2 cellular contexts compared by ENCODE assay signal in the genomic region with DNA sequence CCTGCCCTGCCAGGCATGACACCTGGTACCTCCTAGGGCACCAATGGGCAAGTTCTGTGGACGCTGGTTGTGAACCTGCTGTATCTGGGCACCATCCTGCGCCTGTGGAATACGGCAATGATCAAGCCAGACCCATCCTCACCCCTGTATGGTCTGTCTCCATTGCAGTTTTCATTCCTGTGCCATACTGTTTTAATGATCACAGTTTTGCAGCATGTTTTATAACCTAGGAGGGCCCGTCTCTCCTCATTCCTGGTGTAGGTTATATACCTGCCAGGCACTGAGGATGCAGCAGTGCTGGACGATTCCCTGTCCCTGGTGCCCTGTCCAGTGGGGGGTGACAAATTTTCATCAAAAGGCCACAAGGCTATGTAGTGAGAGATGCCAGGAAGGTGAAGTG.
TF ChIP-seq lines count a peak whose summit lies in the region.

No MANE protein-coding gene starts in this region.

TF ChIP-seq in A549, 52 proteins besides CTCF, POLR2A, EP300 and RAD21:
- no peak for TF ChIP-seq KDM5A (IDR thresholded peaks at IDR 0.05)
- TF ChIP-seq, protein P1, sequence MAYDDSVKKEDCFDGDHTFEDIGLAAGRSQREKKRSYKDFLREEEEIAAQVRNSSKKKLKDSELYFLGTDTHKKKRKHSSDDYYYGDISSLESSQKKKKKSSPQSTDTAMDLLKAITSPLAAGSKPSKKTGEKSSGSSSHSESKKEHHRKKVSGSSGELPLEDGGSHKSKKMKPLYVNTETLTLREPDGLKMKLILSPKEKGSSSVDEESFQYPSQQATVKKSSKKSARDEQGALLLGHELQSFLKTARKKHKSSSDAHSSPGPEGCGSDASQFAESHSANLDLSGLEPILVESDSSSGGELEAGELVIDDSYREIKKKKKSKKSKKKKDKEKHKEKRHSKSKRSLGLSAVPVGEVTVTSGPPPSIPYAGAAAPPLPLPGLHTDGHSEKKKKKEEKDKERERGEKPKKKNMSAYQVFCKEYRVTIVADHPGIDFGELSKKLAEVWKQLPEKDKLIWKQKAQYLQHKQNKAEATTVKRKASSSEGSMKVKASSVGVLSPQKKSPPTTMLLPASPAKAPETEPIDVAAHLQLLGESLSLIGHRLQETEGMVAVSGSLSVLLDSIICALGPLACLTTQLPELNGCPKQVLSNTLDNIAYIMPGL (CRISPR knock-in tag; IDR thresholded peaks at IDR 0.05; ENCODE audit: borderline replicate concordance): no peak
- peak; percentile 85; the same call in 1 of the 2 replicates for TF ChIP-seq KDM1A (IDR thresholded peaks at IDR 0.05; ENCODE audit: low read depth)
- no peak for TF ChIP-seq HEYL (CRISPR knock-in tag; IDR thresholded peaks at IDR 0.05)
- TF ChIP-seq NPAS2 (CRISPR knock-in tag; IDR thresholded peaks at IDR 0.05; ENCODE audit: borderline replicate concordance): no peak

TF ChIP-seq in SK-N-SH treated with all-trans-retinoic acid at 6 μM for 48 hours, 23 proteins besides CTCF, POLR2A, EP300 and RAD21:
- TF ChIP-seq PPARA (CRISPR knock-in tag; IDR thresholded peaks at IDR 0.05; ENCODE audit: borderline replicate concordance) (no peak), CSDC2 (CRISPR knock-in tag; IDR thresholded peaks at IDR 0.05) (no peak), ESRRG (CRISPR knock-in tag; IDR thresholded peaks at IDR 0.05) (no peak), ZFP30 (CRISPR knock-in tag; IDR thresholded peaks at IDR 0.05) (no peak), ZNF565 (CRISPR knock-in tag; conservative IDR thresholded peaks at IDR 0.05; ENCODE audit: low read depth) (no peak), ISL1 (CRISPR knock-in tag; IDR thresholded peaks at IDR 0.05) (no peak), OSR1 (CRISPR knock-in tag; IDR thresholded peaks at IDR 0.05) (no peak), ZNF8 (CRISPR knock-in tag; IDR thresholded peaks at IDR 0.05) (no peak), SNAI2 (CRISPR knock-in tag; IDR thresholded peaks at IDR 0.05) (no peak), RARB (CRISPR knock-in tag; IDR thresholded peaks at IDR 0.05) (no peak), TCF4 (CRISPR knock-in tag; IDR thresholded peaks at IDR 0.05; ENCODE audit: borderline replicate concordance) (no peak), ZC3H10 (CRISPR knock-in tag; IDR thresholded peaks at IDR 0.05) (no peak), ZFP3 (CRISPR knock-in tag; IDR thresholded peaks at IDR 0.05) (no peak), ARNTL (CRISPR knock-in tag; IDR thresholded peaks at IDR 0.05; ENCODE audit: borderline replicate concordance, low read depth) (no peak), BACH2 (CRISPR knock-in tag; IDR thresholded peaks at IDR 0.05; ENCODE audit: borderline replicate concordance) (no peak), TOX (CRISPR knock-in tag; IDR thresholded peaks at IDR 0.05; ENCODE audit: borderline replicate concordance) (no peak)
- TF ChIP-seq, protein P2, sequence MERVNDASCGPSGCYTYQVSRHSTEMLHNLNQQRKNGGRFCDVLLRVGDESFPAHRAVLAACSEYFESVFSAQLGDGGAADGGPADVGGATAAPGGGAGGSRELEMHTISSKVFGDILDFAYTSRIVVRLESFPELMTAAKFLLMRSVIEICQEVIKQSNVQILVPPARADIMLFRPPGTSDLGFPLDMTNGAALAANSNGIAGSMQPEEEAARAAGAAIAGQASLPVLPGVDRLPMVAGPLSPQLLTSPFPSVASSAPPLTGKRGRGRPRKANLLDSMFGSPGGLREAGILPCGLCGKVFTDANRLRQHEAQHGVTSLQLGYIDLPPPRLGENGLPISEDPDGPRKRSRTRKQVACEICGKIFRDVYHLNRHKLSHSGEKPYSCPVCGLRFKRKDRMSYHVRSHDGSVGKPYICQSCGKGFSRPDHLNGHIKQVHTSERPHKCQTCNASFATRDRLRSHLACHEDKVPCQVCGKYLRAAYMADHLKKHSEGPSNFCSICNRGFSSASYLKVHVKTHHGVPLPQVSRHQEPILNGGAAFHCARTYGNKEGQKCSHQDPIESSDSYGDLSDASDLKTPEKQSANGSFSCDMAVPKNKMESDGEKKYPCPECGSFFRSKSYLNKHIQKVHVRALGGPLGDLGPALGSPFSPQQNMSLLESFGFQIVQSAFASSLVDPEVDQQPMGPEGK (CRISPR knock-in tag; IDR thresholded peaks at IDR 0.05; ENCODE audit: borderline replicate concordance): no peak
- TF ChIP-seq, protein P3, sequence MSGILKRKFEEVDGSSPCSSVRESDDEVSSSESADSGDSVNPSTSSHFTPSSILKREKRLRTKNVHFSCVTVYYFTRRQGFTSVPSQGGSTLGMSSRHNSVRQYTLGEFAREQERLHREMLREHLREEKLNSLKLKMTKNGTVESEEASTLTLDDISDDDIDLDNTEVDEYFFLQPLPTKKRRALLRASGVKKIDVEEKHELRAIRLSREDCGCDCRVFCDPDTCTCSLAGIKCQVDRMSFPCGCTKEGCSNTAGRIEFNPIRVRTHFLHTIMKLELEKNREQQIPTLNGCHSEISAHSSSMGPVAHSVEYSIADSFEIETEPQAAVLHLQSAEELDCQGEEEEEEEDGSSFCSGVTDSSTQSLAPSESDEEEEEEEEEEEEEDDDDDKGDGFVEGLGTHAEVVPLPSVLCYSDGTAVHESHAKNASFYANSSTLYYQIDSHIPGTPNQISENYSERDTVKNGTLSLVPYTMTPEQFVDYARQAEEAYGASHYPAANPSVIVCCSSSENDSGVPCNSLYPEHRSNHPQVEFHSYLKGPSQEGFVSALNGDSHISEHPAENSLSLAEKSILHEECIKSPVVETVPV (CRISPR knock-in tag; IDR thresholded peaks at IDR 0.05): no peak
- TF ChIP-seq, protein P4, sequence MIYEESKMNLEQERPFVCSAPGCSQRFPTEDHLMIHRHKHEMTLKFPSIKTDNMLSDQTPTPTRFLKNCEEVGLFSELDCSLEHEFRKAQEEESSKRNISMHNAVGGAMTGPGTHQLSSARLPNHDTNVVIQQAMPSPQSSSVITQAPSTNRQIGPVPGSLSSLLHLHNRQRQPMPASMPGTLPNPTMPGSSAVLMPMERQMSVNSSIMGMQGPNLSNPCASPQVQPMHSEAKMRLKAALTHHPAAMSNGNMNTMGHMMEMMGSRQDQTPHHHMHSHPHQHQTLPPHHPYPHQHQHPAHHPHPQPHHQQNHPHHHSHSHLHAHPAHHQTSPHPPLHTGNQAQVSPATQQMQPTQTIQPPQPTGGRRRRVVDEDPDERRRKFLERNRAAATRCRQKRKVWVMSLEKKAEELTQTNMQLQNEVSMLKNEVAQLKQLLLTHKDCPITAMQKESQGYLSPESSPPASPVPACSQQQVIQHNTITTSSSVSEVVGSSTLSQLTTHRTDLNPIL (CRISPR knock-in tag; IDR thresholded peaks at IDR 0.05; ENCODE audit: low read depth): no peak
- TF ChIP-seq, protein P5, sequence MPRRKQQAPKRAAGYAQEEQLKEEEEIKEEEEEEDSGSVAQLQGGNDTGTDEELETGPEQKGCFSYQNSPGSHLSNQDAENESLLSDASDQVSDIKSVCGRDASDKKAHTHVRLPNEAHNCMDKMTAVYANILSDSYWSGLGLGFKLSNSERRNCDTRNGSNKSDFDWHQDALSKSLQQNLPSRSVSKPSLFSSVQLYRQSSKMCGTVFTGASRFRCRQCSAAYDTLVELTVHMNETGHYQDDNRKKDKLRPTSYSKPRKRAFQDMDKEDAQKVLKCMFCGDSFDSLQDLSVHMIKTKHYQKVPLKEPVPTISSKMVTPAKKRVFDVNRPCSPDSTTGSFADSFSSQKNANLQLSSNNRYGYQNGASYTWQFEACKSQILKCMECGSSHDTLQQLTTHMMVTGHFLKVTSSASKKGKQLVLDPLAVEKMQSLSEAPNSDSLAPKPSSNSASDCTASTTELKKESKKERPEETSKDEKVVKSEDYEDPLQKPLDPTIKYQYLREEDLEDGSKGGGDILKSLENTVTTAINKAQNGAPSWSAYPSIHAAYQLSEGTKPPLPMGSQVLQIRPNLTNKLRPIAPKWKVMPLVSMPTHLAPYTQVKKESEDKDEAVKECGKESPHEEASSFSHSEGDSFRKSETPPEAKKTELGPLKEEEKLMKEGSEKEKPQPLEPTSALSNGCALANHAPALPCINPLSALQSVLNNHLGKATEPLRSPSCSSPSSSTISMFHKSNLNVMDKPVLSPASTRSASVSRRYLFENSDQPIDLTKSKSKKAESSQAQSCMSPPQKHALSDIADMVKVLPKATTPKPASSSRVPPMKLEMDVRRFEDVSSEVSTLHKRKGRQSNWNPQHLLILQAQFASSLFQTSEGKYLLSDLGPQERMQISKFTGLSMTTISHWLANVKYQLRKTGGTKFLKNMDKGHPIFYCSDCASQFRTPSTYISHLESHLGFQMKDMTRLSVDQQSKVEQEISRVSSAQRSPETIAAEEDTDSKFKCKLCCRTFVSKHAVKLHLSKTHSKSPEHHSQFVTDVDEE (CRISPR knock-in tag; IDR thresholded peaks at IDR 0.05): no peak
TF ChIP-seq in SK-N-SH treated with all-trans-retinoic acid at 6 μM for 48 hours: peak in this region for 0.
